ENCODE assay signal across 11 cellular contexts in the genomic region with DNA sequence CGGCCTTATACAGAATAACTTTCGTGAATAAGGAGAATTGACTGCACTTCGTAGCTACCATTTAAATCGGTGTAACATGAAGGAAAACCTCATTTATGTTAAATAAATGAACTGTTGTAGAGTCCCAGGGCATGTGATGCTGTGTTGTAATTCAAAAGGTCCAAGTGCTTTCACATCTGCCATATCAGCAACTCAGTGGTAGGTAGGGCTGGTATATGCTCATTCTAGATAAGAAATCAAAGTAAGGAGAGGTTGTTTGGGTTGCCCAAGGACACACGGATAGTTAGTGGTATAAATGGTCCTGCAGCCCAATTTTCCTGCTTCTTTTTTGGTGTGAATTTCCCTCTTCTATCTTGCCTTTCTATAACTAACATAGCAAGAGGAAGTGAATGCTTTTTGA.
"Had no signal": no experiment of that assay in that cellular context is flagged by ENCODE, and none has a peak within 500 bp of the region (broad histone marks: within the 10 kb centered on the region; RNA-seq: fewer than 3 reads in every experiment).

No MANE protein-coding gene starts in this region.

- H3K27me3 ChIP-seq: foreskin keratinocyte, hepatocyte, spleen had no signal

- DNase-seq: foreskin keratinocyte; head of caudate nucleus; naive thymus-derived CD4-positive, alpha-beta T cell; nephron progenitor cell; spleen; stimulated activated CD4-positive, alpha-beta T cell treated with anti-CD3 and anti-CD28 coated beads, Interleukin-15, amount 100 ng/mL, for 24 hours; stimulated activated CD4-positive, alpha-beta T cell treated with anti-CD3 and anti-CD28 coated beads, Interleukin-1b, Interleukin-23, amount 100 ng/mL, for 48 hours; stimulated activated CD4-positive, alpha-beta T cell treated with anti-CD3 and anti-CD28 coated beads, Interleukin-4, amount 100 ng/mL, for 24 hours; trophoblast cell had no signal

- H3K4me1 ChIP-seq: foreskin keratinocyte, spleen had no signal

- H3K27ac ChIP-seq: foreskin keratinocyte, hepatocyte, spleen had no signal

- H3K4me3 ChIP-seq: hepatocyte, spleen had no signal

- FAIRE-seq: colon had no signal
